In genomic region chr19:34332027-34332786, GRCh38 we compare ENCODE assay signal across 1 cellular context.
TF ChIP-seq lines count a peak whose summit lies in the region.

No MANE protein-coding gene starts in this region.

TF ChIP-seq in IMR-90, 13 proteins besides CTCF, POLR2A, EP300 and RAD21:
- TF ChIP-seq RCOR1 (IDR thresholded peaks at IDR 0.05; ENCODE audit: insufficient replicate concordance, low read length): no peak
- no peak for TF ChIP-seq NFE2L2 (IDR thresholded peaks at IDR 0.05; ENCODE audit: low read depth, low read length)
- TF ChIP-seq MAFK (IDR thresholded peaks at IDR 0.05; ENCODE audit: low read depth, low read length): no peak
- TF ChIP-seq MAZ (IDR thresholded peaks at IDR 0.05; ENCODE audit: borderline replicate concordance, low read depth, low read length): no peak
- no peak for TF ChIP-seq MXI1 (IDR thresholded peaks at IDR 0.05; ENCODE audit: borderline replicate concordance, low read depth, low read length)
- TF ChIP-seq CHD1 (IDR thresholded peaks at IDR 0.05; ENCODE audit: low read depth, low read length): no peak
- TF ChIP-seq RFX5 (IDR thresholded peaks at IDR 0.05; ENCODE audit: low read depth, low read length): no peak
- no peak for TF ChIP-seq SMC3 (IDR thresholded peaks at IDR 0.05; ENCODE audit: low read depth, low read length)
- TF ChIP-seq ELK1 (IDR thresholded peaks at IDR 0.05; ENCODE audit: borderline replicate concordance, low read depth, low read length): no peak
- TF ChIP-seq BHLHE40 (IDR thresholded peaks at IDR 0.05; ENCODE audit: low read depth, low read length): no peak
- TF ChIP-seq CEBPB (IDR thresholded peaks at IDR 0.05; ENCODE audit: low read depth, low read length): no peak
TF ChIP-seq in IMR-90: peak in this region for 0.
